In genomic region chr5:156920042-156920860, GRCh38 we compare ENCODE assay signal across 8 cellular contexts. TPM values are rescaled to one million over a fixed set of nuclear protein-coding genes. Genes with fewer than 3 reads are reported as not detected.
DNase-seq lines count a peak whose midpoint lies in the region; ATAC-seq and TF ChIP-seq lines count a peak whose summit lies in the region.

No MANE protein-coding gene starts in this region.

- 65 to 75% methylated on average over 7 of the region's 7 CpGs for WGBS in tibial nerve, 2 donors

- TF ChIP-seq POLR2A in tibial nerve (IDR thresholded peaks at IDR 0.05) = no peak

- peak; percentile 38 for ATAC-seq in GM21576 (IDR thresholded peaks at IDR 0.05; ENCODE audit: unreplicated experiment)

- no peaks in the 10 kb centered on the region for H3K9me3 ChIP-seq in WERI-Rb-1 (ENCODE audit: severe bottlenecking)
- H3K9me3 ChIP-seq in tibial nerve = no peaks in the 10 kb centered on the region

- peak; percentile 79 for DNase-seq in Daoy (ENCODE audit: low read depth)
- peak; percentile 32 for DNase-seq in NCI-H2196 (lab: John Stamatoyannopoulos, UW; ENCODE audit: unreplicated experiment)
- DNase-seq in epithelial cell of proximal tubule (ENCODE audit: low read depth) = peak; percentile 98
- DNase-seq in cortex of kidney (lab: John Stamatoyannopoulos, UW) = no peak
- DNase-seq in WERI-Rb-1 = no peak
- DNase-seq in GM19238 (ENCODE audit: insufficient read length, low spot score) = no peak
- DNase-seq in tibial nerve (ENCODE audit: low spot score in 2 of 2) = no peak

- no peak for TF ChIP-seq EP300 in tibial nerve (IDR thresholded peaks at IDR 0.05)

- no peak overlapping the region for H3K27ac ChIP-seq in WERI-Rb-1
- H3K27ac ChIP-seq in tibial nerve = no peak overlapping the region

- H3K27me3 ChIP-seq in WERI-Rb-1 (ENCODE audit: insufficient read depth, low read depth, severe bottlenecking) (no peaks in the 10 kb centered on the region), tibial nerve (no peaks in the 10 kb centered on the region)

- no peak overlapping the region for H3K4me3 ChIP-seq in epithelial cell of proximal tubule (ENCODE audit: low read depth, low read length)
- H3K4me3 ChIP-seq in WERI-Rb-1 (ENCODE audit: low read depth, low read length) = no peak overlapping the region
- no peak overlapping the region for H3K4me3 ChIP-seq in tibial nerve

- no peaks in the 10 kb centered on the region for H3K4me1 ChIP-seq in tibial nerve

- H3K36me3 ChIP-seq in WERI-Rb-1 (no peaks in the 10 kb centered on the region), tibial nerve (no peaks in the 10 kb centered on the region)

- TF ChIP-seq CTCF in epithelial cell of proximal tubule (conservative IDR thresholded peaks at IDR 0.05; ENCODE audit: low read depth, low read length) (no peak), WERI-Rb-1 (IDR thresholded peaks at IDR 0.05; ENCODE audit: low read depth, low read length) (no peak), tibial nerve (IDR thresholded peaks at IDR 0.05) (no peak)

RNA-seq across cellular contexts. Expression of gene TIMD4, which starts 42.8 kb away (rescaled TPM):
- total RNA-seq in Daoy (2014; rRNA removed; shearing (Covaris generic)) = not detected in 2 replicates
- 0.17 TPM in 1 of 2 replicates, not detected in the other for total RNA-seq in epithelial cell of proximal tubule
- not detected for total RNA-seq in tibial nerve

Comparison
In these comparisons a context has a peak if more than half of its experiments do, and no peak if none do; other contexts are left out.
1. DNase-seq: peak in Daoy (single experiment), NCI-H2196 (single experiment) and epithelial cell of proximal tubule (single experiment); none in cortex of kidney (single experiment), WERI-Rb-1 (single experiment), GM19238 (single experiment) and tibial nerve (0 of 2).